Comparison of ENCODE assay signal across 7 cellular contexts in the genomic region with DNA sequence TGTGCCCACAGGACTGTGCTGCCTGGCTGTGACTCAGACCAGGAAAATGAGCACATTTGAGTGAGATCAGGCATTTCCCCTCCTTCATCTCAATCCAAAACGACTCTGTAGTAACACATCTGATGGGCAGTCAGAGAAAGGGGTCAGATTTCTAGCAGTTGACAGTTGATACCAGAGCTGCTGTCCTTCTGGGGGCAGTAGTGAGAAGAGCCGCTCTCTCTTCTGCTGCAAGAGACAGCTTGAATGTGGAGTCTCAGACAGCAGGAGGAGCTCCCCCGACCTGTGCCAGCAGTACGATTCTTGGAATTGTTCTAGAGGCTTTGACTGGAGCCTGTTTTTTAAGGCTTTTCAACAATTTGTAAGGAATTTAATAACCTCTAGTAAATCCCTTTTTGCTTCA.
A peak's percentile ranks its signal among the peaks of the same experiment; 100 is the strongest.
DNase-seq lines count a peak whose midpoint lies in the region; ATAC-seq, FAIRE-seq and TF ChIP-seq lines count a peak whose summit lies in the region.
"Not testable (repeated sequence)": the region's sequence is repeated elsewhere in the genome, so short reads cannot be mapped to it uniquely, and the experiment has no call there.

No MANE protein-coding gene starts in this region.

- not testable (repeated sequence) for H3K4me1 ChIP-seq in HAP-1; OCI-LY7 (ENCODE audit: insufficient read depth, low read length, poor library complexity, severe bottlenecking); HepG2 (ENCODE audit: insufficient read depth, low read length)

- not testable (repeated sequence) for H3K9me2 ChIP-seq in OCI-LY7 (ENCODE audit: insufficient read depth, low read length)

- H3K4me1 Mint-ChIP-seq in glutamatergic neuron (ENCODE audit: low read depth, unreplicated experiment) = not testable (repeated sequence)

- H3K36me3 ChIP-seq in HAP-1 (replicated peaks); MG63; OCI-LY7 (ENCODE audit: insufficient read depth, low read length); HepG2 (replicated peaks in 1 of 2; ENCODE audit: control insufficient read depth in 1 of 2, insufficient read depth in 2 of 2, low read length in 2 of 2): not testable (repeated sequence)

- ATAC-seq in SK-N-SH treated with all-trans-retinoic acid at 6 μM for 48 hours = peak; percentile 85
- ATAC-seq in HepG2 = peak; percentile 96

- not testable (repeated sequence) for TF ChIP-seq RAD21 in HepG2 (CRISPR knock-in tag; IDR thresholded peaks at IDR 0.05)

- TF ChIP-seq CTCF in OCI-LY7 (conservative IDR thresholded peaks at IDR 0.05; ENCODE audit: low read length) = peak; percentile 49
- TF ChIP-seq CTCF in glutamatergic neuron (IDR thresholded peaks at IDR 0.05; ENCODE audit: partially characterized antibody, unreplicated experiment) = not testable (repeated sequence)
- TF ChIP-seq CTCF in HepG2 (CRISPR knock-in tag; IDR thresholded peaks at IDR 0.05) = peak; percentile 41

- not testable (repeated sequence) for BruUV-seq in OCI-LY7 (replicated peaks; lab: Mats Ljungman, UMichigan); HepG2 (replicated peaks; lab: Mats Ljungman, UMichigan)

- CTCF ChIA-PET in OCI-LY7 (lab: Charles Lee; ENCODE audit: unreplicated experiment); HepG2 (lab: Yijun Ruan, JAX; ENCODE audit: low intra/inter-chr PET ratio, low total read pairs): not testable (repeated sequence)

- WGBS in HepG2 (ENCODE audit: low lambda C conversion rate) = 0% methylated on average over 2 of the region's 4 CpGs

- H3K4me3 Mint-ChIP-seq in glutamatergic neuron (ENCODE audit: unreplicated experiment) = not testable (repeated sequence)

- FAIRE-seq in HepG2 (lab: Jason Lieb, UNC) = peak; percentile 48

- H2AFZ ChIP-seq in OCI-LY7 (ENCODE audit: low read length); HepG2 (ENCODE audit: low read length): not testable (repeated sequence)

- H3K36me3 Mint-ChIP-seq in glutamatergic neuron (ENCODE audit: unreplicated experiment) = not testable (repeated sequence)

- not testable (repeated sequence) for H3K27ac ChIP-seq in OCI-LY7 (ENCODE audit: low read depth, low read length, poor library complexity, severe bottlenecking); HepG2 (ENCODE audit: extremely low read length, insufficient read depth, low read length)

- intact Hi-C loops in OCI-LY7 (cut with micrococcal nuclease; ENCODE audit: unreplicated experiment); HepG2 (cut with micrococcal nuclease; ENCODE audit: unreplicated experiment): not testable (repeated sequence)

- not testable (repeated sequence) for H3K4me2 ChIP-seq in OCI-LY7 (ENCODE audit: low read length); HepG2 (ENCODE audit: low read depth, low read length)

- POLR2A ChIA-PET in OCI-LY7 (lab: Charles Lee); HepG2 (lab: Yijun Ruan, JAX): not testable (repeated sequence)

- H3K27me3 Mint-ChIP-seq in glutamatergic neuron (ENCODE audit: unreplicated experiment) = not testable (repeated sequence)

- TF ChIP-seq EP300 in HepG2 (IDR thresholded peaks at IDR 0.05; ENCODE audit: low read depth in 2 of 2, low read length in 2 of 2); HepG2 (CRISPR knock-in tag; IDR thresholded peaks at IDR 0.05; ENCODE audit: borderline replicate concordance): not testable (repeated sequence)

- H3K27me3 ChIP-seq in HAP-1 (ENCODE audit: low read depth); MG63; HepG2 (ENCODE audit: control insufficient read depth in 1 of 2, insufficient read depth in 2 of 2, low read length in 2 of 2): not testable (repeated sequence)

- not testable (repeated sequence) for H3K27ac Mint-ChIP-seq in glutamatergic neuron (ENCODE audit: unreplicated experiment)

- H3K79me2 ChIP-seq in OCI-LY7 (ENCODE audit: insufficient read depth, low read depth, low read length); HepG2 (ENCODE audit: insufficient read depth, low read length): not testable (repeated sequence)

- H3K4me3 ChIP-seq in HAP-1; MG63; OCI-LY7 (ENCODE audit: low read depth, low read length, poor library complexity, severe bottlenecking); HepG2 (replicated peaks in 1 of 3; ENCODE audit: insufficient read depth in 1 of 3, low read depth in 2 of 3, low read length in 3 of 3): not testable (repeated sequence)

- not testable (repeated sequence) for TF ChIP-seq POLR2A in HepG2 (IDR thresholded peaks at IDR 0.05; ENCODE audit: insufficient read depth in 1 of 2, low read depth in 2 of 2, low read length in 2 of 2)

- DNase-seq in DMS 273 (lab: John Stamatoyannopoulos, UW; ENCODE audit: unreplicated experiment) (peak; percentile 7), HAP-1 (ENCODE audit: low spot score in 2 of 2) (peak; percentile 2 to 30), MG63 (peak; percentile 5), OCI-LY7 (ENCODE audit: low spot score) (peak; percentile 38), glutamatergic neuron (peak; percentile 37), HepG2 (ENCODE audit: low spot score) (peak; percentile 46)

- H4K20me1 ChIP-seq in OCI-LY7 (ENCODE audit: insufficient read depth, low read length); HepG2 (ENCODE audit: insufficient read depth, low read length): not testable (repeated sequence)

- not testable (repeated sequence) for H3K9me3 Mint-ChIP-seq in glutamatergic neuron (ENCODE audit: unreplicated experiment)

- not testable (repeated sequence) for H3K9me3 ChIP-seq in HAP-1; MG63; OCI-LY7 (ENCODE audit: low read length); HepG2 (ENCODE audit: low read length)

- in situ Hi-C loops in HAP-1 (cut with MboI; ENCODE audit: low sequenced_read_pairs); HepG2 (cut with HindIII; ENCODE audit: extremely low pct_ligation_motif_present, low pct_unique_long_range_greater_than_20kb): not testable (repeated sequence)

- H3K9ac ChIP-seq in HepG2 (ENCODE audit: insufficient read depth, low read depth, low read length) = not testable (repeated sequence)
